ENCODE assay signal across 8 cellular contexts in the genomic region with DNA sequence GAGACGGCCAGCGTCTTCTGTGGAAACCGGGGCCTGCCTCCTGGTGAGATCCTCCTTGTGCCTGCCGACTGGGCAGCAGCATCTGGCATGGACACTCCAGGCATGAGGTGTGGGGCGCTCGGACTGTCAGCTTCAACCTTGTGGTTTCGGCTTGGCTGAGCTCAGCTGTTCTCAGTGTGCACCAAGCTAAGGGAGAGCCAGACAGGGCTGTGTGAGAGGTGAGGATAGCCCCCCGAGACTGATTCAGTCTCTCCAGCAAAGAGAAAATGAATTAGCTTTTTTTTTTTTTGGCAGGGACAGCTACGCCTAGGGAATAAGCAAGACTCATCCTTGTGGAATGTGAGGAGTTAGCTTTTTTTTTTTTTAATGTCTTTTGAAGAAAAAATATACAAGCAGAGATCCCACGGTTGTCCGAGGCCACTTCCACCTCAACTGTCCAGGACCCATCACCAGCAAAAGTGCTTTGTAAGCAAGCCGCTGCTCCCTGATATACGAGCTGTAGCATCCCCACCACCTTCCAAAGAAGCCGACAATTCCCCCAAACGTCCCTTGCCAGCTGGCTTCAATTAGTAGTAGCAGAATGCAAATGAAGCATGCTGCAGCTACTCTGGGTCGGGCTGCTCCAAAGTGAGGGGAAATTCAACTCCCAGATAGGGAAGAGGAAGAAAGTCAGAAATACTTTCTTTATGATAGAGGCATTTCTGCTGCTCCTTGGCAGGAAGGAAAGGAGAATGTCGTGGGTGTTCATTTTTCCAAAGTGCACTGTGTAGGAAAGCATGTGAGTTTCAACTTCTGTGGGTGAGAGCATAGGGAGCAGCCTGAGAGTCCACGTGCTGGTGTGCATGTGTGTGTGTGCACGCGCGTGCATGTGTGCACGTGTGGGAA. TPM values are rescaled to one million over a fixed set of nuclear protein-coding genes. Genes with fewer than 3 reads are reported as not detected.
DNase-seq lines count a peak whose midpoint lies in the region; ATAC-seq and TF ChIP-seq lines count a peak whose summit lies in the region.

No MANE protein-coding gene starts in this region.

- H3K9me3 ChIP-seq in BE2C, result no peaks in the 10 kb centered on the region

- H3K36me3 ChIP-seq in H7 (replicated peaks; ENCODE audit: control insufficient read depth, insufficient read depth, low read length), result no peaks in the 10 kb centered on the region
- H3K36me3 ChIP-seq in BE2C, result no peaks in the 10 kb centered on the region; the same call in 1 of the 2 replicates

- DNase-seq in H7 (peak; percentile 59), amniotic epithelial cell (ENCODE audit: low read depth) (peak; percentile 80), left ventricle myocardium superior (no peak), smooth muscle cell of the brain vasculature (ENCODE audit: low read depth, low spot score) (peak; percentile 43), BE2C (no peak)

- H3K4me1 ChIP-seq in BE2C, result peaks cover 23% of the 10 kb centered on the region

- intact Hi-C loops in left ventricle myocardium superior (cut with micrococcal nuclease), result no loop called here

- ATAC-seq in left ventricle myocardium superior (peak; percentile 38), HG02642 (IDR thresholded peaks at IDR 0.05; ENCODE audit: poor library complexity, unreplicated experiment) (no peak), GM19035 (IDR thresholded peaks at IDR 0.05; ENCODE audit: unreplicated experiment) (no peak), GM19463 (IDR thresholded peaks at IDR 0.05; ENCODE audit: unreplicated experiment) (no peak)

- H3K4me3 ChIP-seq in H7 (ENCODE audit: insufficient read depth, low read depth, low read length), result no peak overlapping the region
- H3K4me3 ChIP-seq in BE2C (ENCODE audit: low read depth, low read length), result no peak overlapping the region

- no peak for TF ChIP-seq CTCF in BE2C (IDR thresholded peaks at IDR 0.05; ENCODE audit: low read depth, low read length)

- H3K27me3 ChIP-seq in H7 (ENCODE audit: control insufficient read depth, insufficient read depth, low read length) (no peaks in the 10 kb centered on the region; the same call in 1 of the 2 replicates), BE2C (no peaks in the 10 kb centered on the region)

RNA-seq across cellular contexts. Expression of a gene that starts 9.8 kb away (rescaled TPM):
- total RNA-seq in H7 (2014; rRNA removed; shearing (Covaris generic)), result 305 and 319 TPM in 2 replicates
- 1.5 TPM for total RNA-seq in left ventricle myocardium superior
- 1,337 TPM for polyA plus RNA-seq in BE2C (2012; ENCODE audit: insufficient read depth, insufficient read length, low read depth)

RNA-seq across cellular contexts. Expression of a gene that starts 51.2 kb away (rescaled TPM):
- total RNA-seq in H7 (2014; rRNA removed; shearing (Covaris generic)), result 2.7 and 2.8 TPM in 2 replicates
- total RNA-seq in left ventricle myocardium superior, result 173 TPM
- polyA plus RNA-seq in BE2C (2012; ENCODE audit: insufficient read depth, insufficient read length, low read depth), result 4.6 TPM

Comparison
In these comparisons a context has a peak if more than half of its experiments do, and no peak if none do; other contexts are left out.
1. DNase-seq: peak in H7 (single experiment), amniotic epithelial cell (single experiment) and smooth muscle cell of the brain vasculature (single experiment); none in left ventricle myocardium superior (single experiment) and BE2C (single experiment).
2. RNA of a gene that starts 9.8 kb away (total RNA-seq): 305 to 319 TPM in H7; 1.5 TPM in left ventricle myocardium superior (single experiment); every median in the first group is over 100 times any median in the second.
3. RNA of a gene that starts 51.2 kb away (total RNA-seq): 173 TPM in left ventricle myocardium superior (single experiment); 2.7 to 2.8 TPM in H7; every median in the first group is over 10 times any median in the second.